In the genomic region with DNA sequence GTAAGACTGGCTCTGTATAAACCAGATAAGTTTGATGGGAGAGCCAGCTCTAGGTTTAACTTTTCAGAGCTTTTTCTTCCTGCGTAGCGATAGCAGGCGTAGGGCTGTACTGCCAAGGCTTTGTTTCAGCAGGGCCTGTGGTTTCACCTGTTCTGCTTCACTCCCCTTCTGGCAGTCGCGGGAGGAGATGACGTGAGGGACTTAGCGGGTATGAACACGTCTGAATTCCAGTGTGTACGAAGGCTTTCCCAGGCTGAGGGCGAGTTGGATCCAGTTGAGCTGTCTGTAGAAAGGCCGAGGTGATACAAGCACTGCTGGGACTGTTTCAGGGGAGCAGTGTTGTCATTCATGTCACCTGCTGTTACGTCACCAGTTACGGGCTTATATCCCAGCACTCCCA, we compare ENCODE assay signal across 9 cellular contexts. TPM values are rescaled to one million over a fixed set of nuclear protein-coding genes. Genes with fewer than 3 reads are reported as not detected.
DNase-seq lines count a peak whose midpoint lies in the region; ATAC-seq and TF ChIP-seq lines count a peak whose summit lies in the region.
"Had no signal": no experiment of that assay in that cellular context is flagged by ENCODE, and none has a peak within 500 bp of the region (broad histone marks: within the 10 kb centered on the region; RNA-seq: fewer than 3 reads in every experiment).

No MANE protein-coding gene starts in this region.

- peaks cover 14% of the 10 kb centered on the region for H3K4me1 ChIP-seq in Karpas-422 (ENCODE audit: low read length)

- H3K27me3 ChIP-seq in Karpas-422 (ENCODE audit: low read length), result no peaks in the 10 kb centered on the region

- no peaks in the 10 kb centered on the region for H3K9me3 Mint-ChIP-seq in activated CD4-positive, alpha-beta T cell treated with anti-CD3 and anti-CD28 coated beads for 36 hours (ENCODE audit: low read depth)

- no peaks in the 10 kb centered on the region for H3K9me2 ChIP-seq in Karpas-422 (replicated peaks; ENCODE audit: insufficient read depth, low read length)

- ATAC-seq in activated CD4-positive, alpha-beta T cell treated with anti-CD3 and anti-CD28 coated beads for 36 hours, result peak; percentile 11
- ATAC-seq in T-helper 17 cell, result no peak

- H3K36me3 Mint-ChIP-seq in activated CD4-positive, alpha-beta T cell treated with anti-CD3 and anti-CD28 coated beads for 36 hours (ENCODE audit: low read depth), result peaks cover 7% of the 10 kb centered on the region
- no peaks in the 10 kb centered on the region for H3K36me3 Mint-ChIP-seq in T-helper 17 cell (ENCODE audit: low read depth)

- no peak overlapping the region for H3K9ac ChIP-seq in Karpas-422 (ENCODE audit: low read length)

- peak overlapping the region; percentile 91 for H3K27ac Mint-ChIP-seq in activated CD4-positive, alpha-beta T cell treated with anti-CD3 and anti-CD28 coated beads for 36 hours
- peak overlapping the region; percentile 84 for H3K27ac Mint-ChIP-seq in T-helper 17 cell

- POLR2A ChIA-PET in activated CD4-positive, alpha-beta T cell treated with anti-CD3 and anti-CD28 coated beads for 36 hours (lab: Charles Lee), result interaction anchor here (0.5 kb wide), 1 partner anchor 571 kb away, joined by 3 read pairs; no protein-coding TSS in a partner anchor

- peak overlapping the region in 19 of 21 experiments; percentile 35 to 85 (median 78) for H3K27ac ChIP-seq in skin epidermis
- no peak overlapping the region for H3K27ac ChIP-seq in Karpas-422 (ENCODE audit: low read length)

- peak; percentile 55 for DNase-seq in activated CD4-positive, alpha-beta T cell treated with anti-CD3 and anti-CD28 coated beads for 36 hours
- no peak for DNase-seq in activated CD4-positive, alpha-beta T cell treated with anti-CD3 and anti-CD28 coated beads, Interleukin-2, amount 50 U/mL, for 48 hours
- DNase-seq in T-helper 17 cell, result no peak
- DNase-seq in epithelial cell of esophagus (ENCODE audit: low read depth), result peak; percentile 100
- DNase-seq in NCI-H345 treated with DMSO at 0.1 percent for 48 hours (lab: John Stamatoyannopoulos, UW; ENCODE audit: unreplicated experiment), result no peak
- DNase-seq in Karpas-422, result no peak
- no peak for DNase-seq in SIG-M5 treated with dmso at 0.1 percent for 504 hours (lab: John Stamatoyannopoulos, UW; ENCODE audit: unreplicated experiment)
- DNase-seq: NK-92 treated with Interleukin-12 subunit alpha and Interleukin-12 subunit beta, amount 100 ng/mL, for 24 hours had no signal

- CTCF ChIA-PET in activated CD4-positive, alpha-beta T cell treated with anti-CD3 and anti-CD28 coated beads for 36 hours (lab: Charles Lee), result interaction anchor here (0.8 to 6.5 kb wide), 8 partner anchors 7 to 374 kb away, joined by 3 to 133 read pairs (median 12); partner anchors contain the start of gene CENPS

- H3K4me1 Mint-ChIP-seq in activated CD4-positive, alpha-beta T cell treated with anti-CD3 and anti-CD28 coated beads for 36 hours, result peaks cover 51% of the 10 kb centered on the region
- peaks cover 30% of the 10 kb centered on the region for H3K4me1 Mint-ChIP-seq in T-helper 17 cell

- H3K4me3 Mint-ChIP-seq in activated CD4-positive, alpha-beta T cell treated with anti-CD3 and anti-CD28 coated beads for 36 hours, result peak overlapping the region; percentile 72
- peak overlapping the region; percentile 19 for H3K4me3 Mint-ChIP-seq in T-helper 17 cell

- no peaks in the 10 kb centered on the region for H3K27me3 Mint-ChIP-seq in activated CD4-positive, alpha-beta T cell treated with anti-CD3 and anti-CD28 coated beads for 36 hours
- no peaks in the 10 kb centered on the region for H3K27me3 Mint-ChIP-seq in T-helper 17 cell

- H3K79me2 ChIP-seq in Karpas-422 (ENCODE audit: low read length), result peaks cover 87% of the 10 kb centered on the region

- H3K4me2 ChIP-seq in Karpas-422 (ENCODE audit: low read depth, low read length, poor library complexity, severe bottlenecking), result no peak overlapping the region

- H3K4me3 ChIP-seq in epithelial cell of esophagus (ENCODE audit: low read length) (peak overlapping the region; percentile 35), skin epidermis (no peak overlapping the region), Karpas-422 (ENCODE audit: low read length) (no peak overlapping the region)

- peaks cover 21% of the 10 kb centered on the region; the same call in 1 of the 2 replicates for H4K20me1 ChIP-seq in Karpas-422 (ENCODE audit: insufficient read depth, low read depth, low read length)

- H3K9me3 ChIP-seq in T-helper 17 cell (ENCODE audit: control insufficient read depth, low read length, poor library complexity, severe bottlenecking), result no peaks in the 10 kb centered on the region
- H3K9me3 ChIP-seq in Karpas-422 (ENCODE audit: low read length), result no peaks in the 10 kb centered on the region

- TF ChIP-seq CTCF in epithelial cell of esophagus (IDR thresholded peaks at IDR 0.05; ENCODE audit: insufficient read depth, low read depth, low read length, missing control alignments), result no peak

- H2AFZ ChIP-seq in Karpas-422 (ENCODE audit: low read length), result no peak overlapping the region

- intact Hi-C loops in activated CD4-positive, alpha-beta T cell treated with anti-CD3 and anti-CD28 coated beads for 36 hours (cut with DNase I, micrococcal nuclease), result loop anchor here (1.0 to 5.0 kb wide), 10 partner anchors 15 to 586 kb away; partner anchors contain the start of genes PEX14 (in 2 of the 2), CTNNBIP1 (in 1 of the 2) and TARDBP (in 1 of the 2)

- no peaks in the 10 kb centered on the region for H3K36me3 ChIP-seq in Karpas-422 (ENCODE audit: insufficient read depth, low read length)

RNA-seq across cellular contexts. Expression of gene PEX14, which starts 21.2 kb away (rescaled TPM):
- total RNA-seq in activated CD4-positive, alpha-beta T cell treated with anti-CD3 and anti-CD28 coated beads for 36 hours, result 10 to 100 TPM; 16.3 to 25.1 TPM
- 10 to 100 TPM; 16.0 TPM for total RNA-seq in T-helper 17 cell
- 9.1 and 11.0 TPM in 2 replicates for total RNA-seq in Karpas-422 (2014; rRNA removed; shearing (Covaris generic); ENCODE audit: low replicate concordance)

RNA-seq across cellular contexts. Expression of gene DFFA, which starts 23.6 kb away (rescaled TPM):
- 10 to 100 TPM; 45.7 to 46.4 TPM for total RNA-seq in activated CD4-positive, alpha-beta T cell treated with anti-CD3 and anti-CD28 coated beads for 36 hours
- total RNA-seq in T-helper 17 cell, result 10 to 100 TPM; 14.6 to 15.1 TPM
- 42.9 and 61.9 TPM in 2 replicates for total RNA-seq in Karpas-422 (2014; rRNA removed; shearing (Covaris generic); ENCODE audit: low replicate concordance)

RNA-seq across cellular contexts. Expression of gene CORT, which starts 46.1 kb away (rescaled TPM):
- under 1 TPM in 1 of 2 experiments, not detected in 1; 0.16 TPM for total RNA-seq in activated CD4-positive, alpha-beta T cell treated with anti-CD3 and anti-CD28 coated beads for 36 hours
- under 1 TPM; 0.42 to 0.52 TPM for total RNA-seq in T-helper 17 cell
- total RNA-seq in Karpas-422 (2014; rRNA removed; shearing (Covaris generic); ENCODE audit: low replicate concordance), result 0.34 and 3.5 TPM in 2 replicates

Comparison
In these comparisons a context has a peak if more than half of its experiments do, and no peak if none do; other contexts are left out.
1. DNase-seq: peak in activated CD4-positive, alpha-beta T cell treated with anti-CD3 and anti-CD28 coated beads for 36 hours (single experiment) and epithelial cell of esophagus (single experiment); none in activated CD4-positive, alpha-beta T cell treated with anti-CD3 and anti-CD28 coated beads, Interleukin-2, amount 50 U/mL, for 48 hours (0 of 2), T-helper 17 cell (0 of 3), NCI-H345 treated with DMSO at 0.1 percent for 48 hours (single experiment), Karpas-422 (single experiment) and SIG-M5 treated with dmso at 0.1 percent for 504 hours (single experiment).